9 cellular contexts compared by ENCODE assay signal in genomic region chr7:44634839-44635591, GRCh38. TPM values are rescaled to one million over a fixed set of nuclear protein-coding genes. Genes with fewer than 3 reads are reported as not detected.
DNase-seq lines count a peak whose midpoint lies in the region; ATAC-seq and TF ChIP-seq lines count a peak whose summit lies in the region.
"Had no signal": no experiment of that assay in that cellular context is flagged by ENCODE, and none has a peak within 500 bp of the region (broad histone marks: within the 10 kb centered on the region; RNA-seq: fewer than 3 reads in every experiment).

No MANE protein-coding gene starts in this region.

- peak overlapping the region; percentile 87 for H3K27ac Mint-ChIP-seq in activated T-helper 1 cell treated with anti-CD3 and anti-CD28 coated beads, Interleukin-12 subunit alpha, Interleukin-12 subunit beta, Interleukin-2, Interleukin-4 antibody, amounts not matched to agents 30 ng/mL and 10 ng/mL and 1 ng/mL, durations not matched to agents 14 hours and 24 hours and 36 hours
- peak overlapping the region; percentile 93 for H3K27ac Mint-ChIP-seq in stimulated activated effector memory CD8-positive, alpha-beta T cell treated with anti-CD3 and anti-CD28 coated beads, Interleukin-12 subunit alpha, Interleukin-12 subunit beta, amount 100 ng/mL, for 72 hours

- intact Hi-C loops in activated T-helper 1 cell treated with anti-CD3 and anti-CD28 coated beads, Interleukin-12 subunit alpha, Interleukin-12 subunit beta, Interleukin-2, Interleukin-4 antibody, amounts not matched to agents 30 ng/mL and 10 ng/mL and 1 ng/mL, durations not matched to agents 14 hours and 24 hours and 36 hours (cut with micrococcal nuclease) = loop anchor here (5.0 to 10.0 kb wide), 2 partner anchors 618 to 710 kb away; partner anchors contain the start of gene UBE2D4
- intact Hi-C loops in left cardiac atrium (cut with DNase I) = no loop called here

- peak; percentile 50 to 56 for ATAC-seq in left cardiac atrium
- no peak for ATAC-seq in stimulated activated effector memory CD8-positive, alpha-beta T cell treated with anti-CD3 and anti-CD28 coated beads, Interleukin-12 subunit alpha, Interleukin-12 subunit beta, amount 100 ng/mL, for 72 hours
- ATAC-seq in HG02588 (IDR thresholded peaks at IDR 0.05; ENCODE audit: unreplicated experiment) = no peak
- ATAC-seq in GM21737 (IDR thresholded peaks at IDR 0.05; ENCODE audit: unreplicated experiment) = no peak
- no peak for ATAC-seq in GM18505 (IDR thresholded peaks at IDR 0.05; ENCODE audit: unreplicated experiment)

- H3K27me3 Mint-ChIP-seq in activated T-helper 1 cell treated with anti-CD3 and anti-CD28 coated beads, Interleukin-12 subunit alpha, Interleukin-12 subunit beta, Interleukin-2, Interleukin-4 antibody, amounts not matched to agents 30 ng/mL and 10 ng/mL and 1 ng/mL, durations not matched to agents 14 hours and 24 hours and 36 hours (ENCODE audit: insufficient read depth) = no peaks in the 10 kb centered on the region

- no peaks in the 10 kb centered on the region for H3K9me3 Mint-ChIP-seq in activated T-helper 1 cell treated with anti-CD3 and anti-CD28 coated beads, Interleukin-12 subunit alpha, Interleukin-12 subunit beta, Interleukin-2, Interleukin-4 antibody, amounts not matched to agents 30 ng/mL and 10 ng/mL and 1 ng/mL, durations not matched to agents 14 hours and 24 hours and 36 hours
- no peaks in the 10 kb centered on the region for H3K9me3 Mint-ChIP-seq in stimulated activated effector memory CD8-positive, alpha-beta T cell treated with anti-CD3 and anti-CD28 coated beads, Interleukin-12 subunit alpha, Interleukin-12 subunit beta, amount 100 ng/mL, for 72 hours

- no peak for TF ChIP-seq POLR2A in GM18505 (IDR thresholded peaks at IDR 0.05; ENCODE audit: borderline replicate concordance, extremely low read depth, insufficient read depth, insufficient read length)

- H3K36me3 Mint-ChIP-seq in activated T-helper 1 cell treated with anti-CD3 and anti-CD28 coated beads, Interleukin-12 subunit alpha, Interleukin-12 subunit beta, Interleukin-2, Interleukin-4 antibody, amounts not matched to agents 30 ng/mL and 10 ng/mL and 1 ng/mL, durations not matched to agents 14 hours and 24 hours and 36 hours (ENCODE audit: low read depth) = peaks cover 43% of the 10 kb centered on the region
- H3K36me3 Mint-ChIP-seq in stimulated activated effector memory CD8-positive, alpha-beta T cell treated with anti-CD3 and anti-CD28 coated beads, Interleukin-12 subunit alpha, Interleukin-12 subunit beta, amount 100 ng/mL, for 72 hours = peaks cover 34% of the 10 kb centered on the region

- H3K4me1 Mint-ChIP-seq in activated T-helper 1 cell treated with anti-CD3 and anti-CD28 coated beads, Interleukin-12 subunit alpha, Interleukin-12 subunit beta, Interleukin-2, Interleukin-4 antibody, amounts not matched to agents 30 ng/mL and 10 ng/mL and 1 ng/mL, durations not matched to agents 14 hours and 24 hours and 36 hours (ENCODE audit: low read depth) = peaks cover 89% of the 10 kb centered on the region
- peaks cover 93% of the 10 kb centered on the region for H3K4me1 Mint-ChIP-seq in stimulated activated effector memory CD8-positive, alpha-beta T cell treated with anti-CD3 and anti-CD28 coated beads, Interleukin-12 subunit alpha, Interleukin-12 subunit beta, amount 100 ng/mL, for 72 hours

- DNase-seq in LoVo (ENCODE audit: low spot score) (peak; percentile 73), left cardiac atrium (peak; percentile 69), T-helper 9 cell (no peak)
- no peak for DNase-seq in activated T-helper 1 cell treated with anti-CD3 and anti-CD28 coated beads, Interleukin-12 subunit alpha, Interleukin-12 subunit beta, Interleukin-2, Interleukin-4 antibody, amounts not matched to agents 30 ng/mL and 10 ng/mL and 1 ng/mL, durations not matched to agents 14 hours and 24 hours and 36 hours (ENCODE audit: low spot score)
- no peak for DNase-seq in stimulated activated effector memory CD8-positive, alpha-beta T cell treated with anti-CD3 and anti-CD28 coated beads, Interleukin-12 subunit alpha, Interleukin-12 subunit beta, amount 100 ng/mL, for 72 hours (ENCODE audit: low spot score in 2 of 2)
- DNase-seq: activated CD4-positive, alpha-beta T cell treated with anti-CD3 and anti-CD28 coated beads for 48 hours had no signal

- no peak overlapping the region for H3K4me3 Mint-ChIP-seq in activated T-helper 1 cell treated with anti-CD3 and anti-CD28 coated beads, Interleukin-12 subunit alpha, Interleukin-12 subunit beta, Interleukin-2, Interleukin-4 antibody, amounts not matched to agents 30 ng/mL and 10 ng/mL and 1 ng/mL, durations not matched to agents 14 hours and 24 hours and 36 hours
- H3K4me3 Mint-ChIP-seq in stimulated activated effector memory CD8-positive, alpha-beta T cell treated with anti-CD3 and anti-CD28 coated beads, Interleukin-12 subunit alpha, Interleukin-12 subunit beta, amount 100 ng/mL, for 72 hours = peak overlapping the region; percentile 41

RNA-seq across cellular contexts. Expression of gene OGDH, which starts 28.6 kb away (rescaled TPM):
- total RNA-seq in activated T-helper 1 cell treated with anti-CD3 and anti-CD28 coated beads, Interleukin-12 subunit alpha, Interleukin-12 subunit beta, Interleukin-2, Interleukin-4 antibody, amounts not matched to agents 30 ng/mL and 10 ng/mL and 1 ng/mL, durations not matched to agents 14 hours and 24 hours and 36 hours = 101 and 105 TPM in 2 replicates
- total RNA-seq in left cardiac atrium = 100 to 1,000 TPM; 343 to 358 TPM

RNA-seq across cellular contexts. Expression of gene TMED4, which starts 53.0 kb away (rescaled TPM):
- total RNA-seq in activated T-helper 1 cell treated with anti-CD3 and anti-CD28 coated beads, Interleukin-12 subunit alpha, Interleukin-12 subunit beta, Interleukin-2, Interleukin-4 antibody, amounts not matched to agents 30 ng/mL and 10 ng/mL and 1 ng/mL, durations not matched to agents 14 hours and 24 hours and 36 hours = 74.9 and 79.6 TPM in 2 replicates
- 10 to 100 TPM; 55.1 to 73.2 TPM for total RNA-seq in left cardiac atrium

Comparison
In these comparisons a context has a peak if more than half of its experiments do, and no peak if none do; other contexts are left out.
1. DNase-seq: peak in LoVo (single experiment) and left cardiac atrium (single experiment); none in activated T-helper 1 cell treated with anti-CD3 and anti-CD28 coated beads, Interleukin-12 subunit alpha, Interleukin-12 subunit beta, Interleukin-2, Interleukin-4 antibody, amounts not matched to agents 30 ng/mL and 10 ng/mL and 1 ng/mL, durations not matched to agents 14 hours and 24 hours and 36 hours (single experiment), stimulated activated effector memory CD8-positive, alpha-beta T cell treated with anti-CD3 and anti-CD28 coated beads, Interleukin-12 subunit alpha, Interleukin-12 subunit beta, amount 100 ng/mL, for 72 hours (0 of 2) and T-helper 9 cell (single experiment).
2. ATAC-seq: peak in left cardiac atrium (2 of 2); none in stimulated activated effector memory CD8-positive, alpha-beta T cell treated with anti-CD3 and anti-CD28 coated beads, Interleukin-12 subunit alpha, Interleukin-12 subunit beta, amount 100 ng/mL, for 72 hours (single experiment), HG02588 (single experiment), GM21737 (single experiment) and GM18505 (single experiment).